In genomic region chr5:141870871-141871270, GRCh38 we compare ENCODE assay signal across 14 cellular contexts. TPM values are rescaled to one million over a fixed set of nuclear protein-coding genes. Genes with fewer than 3 reads are reported as not detected.
DNase-seq lines count a peak whose midpoint lies in the region; ATAC-seq and TF ChIP-seq lines count a peak whose summit lies in the region.
"Had no signal": no experiment of that assay in that cellular context is flagged by ENCODE, and none has a peak within 500 bp of the region (broad histone marks: within the 10 kb centered on the region; RNA-seq: fewer than 3 reads in every experiment).

No MANE protein-coding gene starts in this region.

- intact Hi-C loops in Calu3 (cut with micrococcal nuclease; ENCODE audit: unreplicated experiment), result no loop called here

- CTCF ChIA-PET in Calu3 (lab: Charles Lee), result interaction anchor here (0.6 to 1.8 kb wide), 3 partner anchors 8 to 29 kb away, joined by 4 to 7 read pairs (median 7); partner anchors contain the start of gene PCDH1

- H3K4me3 ChIP-seq in RWPE2 (ENCODE audit: severe bottlenecking), result no peak overlapping the region
- H3K4me3 ChIP-seq: esophagus muscularis mucosa, lung had no signal

- peak overlapping the region; percentile 43 for H3K27ac ChIP-seq in RWPE2 (ENCODE audit: poor library complexity, severe bottlenecking)

- H3K4me1 Mint-ChIP-seq in Calu3 (ENCODE audit: low read depth, unreplicated experiment), result peaks cover 74% of the 10 kb centered on the region
- H3K4me1 Mint-ChIP-seq: activated CD4-positive, alpha-beta T cell treated with anti-CD3 and anti-CD28 coated beads, Interleukin-2, amount 10 ng/mL, durations not matched to agents 7 days and 5 days had no signal

- no peaks in the 10 kb centered on the region for H3K9me3 ChIP-seq in RWPE2 (ENCODE audit: severe bottlenecking)
- H3K9me3 ChIP-seq: esophagus muscularis mucosa had no signal

- H3K36me3 Mint-ChIP-seq in Calu3 (ENCODE audit: insufficient read depth, unreplicated experiment), result peaks cover 60% of the 10 kb centered on the region

- peaks cover 16% of the 10 kb centered on the region for H3K36me3 ChIP-seq in RWPE2 (ENCODE audit: low read depth)

- H3K27me3 ChIP-seq in RWPE2 (ENCODE audit: insufficient read depth, poor library complexity, severe bottlenecking), result no peaks in the 10 kb centered on the region

- H3K27ac Mint-ChIP-seq in Calu3 (ENCODE audit: unreplicated experiment), result peak overlapping the region; percentile 74
- H3K27ac Mint-ChIP-seq: activated CD4-positive, alpha-beta T cell treated with anti-CD3 and anti-CD28 coated beads, Interleukin-2, amount 10 ng/mL, durations not matched to agents 7 days and 5 days; T-helper 1 cell treated with Interleukin-12 subunit alpha and Interleukin-12 subunit beta and Interleukin-4 antibody, amounts not matched to agents 30 μg/mL and 1 μg/mL, for 36 hours had no signal

- H3K9me3 Mint-ChIP-seq in Calu3 (ENCODE audit: low read depth, unreplicated experiment), result no peaks in the 10 kb centered on the region
- H3K9me3 Mint-ChIP-seq: activated CD4-positive, alpha-beta T cell treated with anti-CD3 and anti-CD28 coated beads, Interleukin-2, amount 10 ng/mL, durations not matched to agents 7 days and 5 days; brain; T-helper 1 cell treated with Interleukin-12 subunit alpha and Interleukin-12 subunit beta and Interleukin-4 antibody, amounts not matched to agents 30 μg/mL and 1 μg/mL, for 36 hours had no signal

- ATAC-seq in RWPE2 (ENCODE audit: low read depth) (peak; percentile 55), esophagus mucosa (peak; percentile 65), HG02642 (IDR thresholded peaks at IDR 0.05; ENCODE audit: poor library complexity, unreplicated experiment) (no peak), HG03565 (IDR thresholded peaks at IDR 0.05; ENCODE audit: unreplicated experiment) (no peak)

- H3K4me3 Mint-ChIP-seq in Calu3 (ENCODE audit: low read depth, unreplicated experiment), result peak overlapping the region; percentile 14
- H3K4me3 Mint-ChIP-seq: activated CD4-positive, alpha-beta T cell treated with anti-CD3 and anti-CD28 coated beads, Interleukin-2, amount 10 ng/mL, durations not matched to agents 7 days and 5 days; brain; T-helper 1 cell treated with Interleukin-12 subunit alpha and Interleukin-12 subunit beta and Interleukin-4 antibody, amounts not matched to agents 30 μg/mL and 1 μg/mL, for 36 hours had no signal

- no TSS peak for BruUV-seq in Calu3 (replicated peaks; lab: Mats Ljungman, UMichigan)

- no peaks in the 10 kb centered on the region for H3K27me3 Mint-ChIP-seq in Calu3 (ENCODE audit: unreplicated experiment)

- H3K4me1 ChIP-seq in RWPE2 (ENCODE audit: insufficient read depth, poor library complexity, severe bottlenecking), result peaks cover 25% of the 10 kb centered on the region

- peak; percentile 60 for DNase-seq in Calu3
- DNase-seq in RWPE2 (ENCODE audit: low spot score), result no peak
- DNase-seq in pulmonary artery endothelial cell (ENCODE audit: low read depth, low spot score), result peak; percentile 46
- DNase-seq in NCI-H774 (lab: John Stamatoyannopoulos, UW), result no peak
- DNase-seq in NK-92 (lab: John Stamatoyannopoulos, UW; ENCODE audit: unreplicated experiment), result no peak
- DNase-seq: activated CD4-positive, alpha-beta T cell treated with anti-CD3 and anti-CD28 coated beads, Interleukin-2, amount 10 ng/mL, durations not matched to agents 7 days and 5 days; COR-L47 had no signal

- TF ChIP-seq CTCF in Calu3 (IDR thresholded peaks at IDR 0.05; ENCODE audit: unreplicated experiment) (no peak), RWPE2 (IDR thresholded peaks at IDR 0.05; ENCODE audit: poor library complexity, severe bottlenecking) (no peak)

RNA-seq across cellular contexts. Expression of gene PCDH1, which starts 7.3 kb away (rescaled TPM):
- 146 and 167 TPM in 2 replicates for total RNA-seq in Calu3 (2022)
- total RNA-seq in esophagus mucosa, result 62.7 TPM
- total RNA-seq in pulmonary artery endothelial cell, result 135 and 143 TPM in 2 replicates
- total RNA-seq: activated CD4-positive, alpha-beta T cell treated with anti-CD3 and anti-CD28 coated beads, Interleukin-2, amount 10 ng/mL, durations not matched to agents 7 days and 5 days had no signal

RNA-seq across cellular contexts. Expression of gene DELE1, which starts 52.8 kb away (rescaled TPM):
- 78.0 and 78.5 TPM in 2 replicates for total RNA-seq in Calu3 (2022)
- total RNA-seq in esophagus mucosa, result 33.5 TPM
- 45.1 and 61.3 TPM in 2 replicates for total RNA-seq in pulmonary artery endothelial cell

Comparison
In these comparisons a context has a peak if more than half of its experiments do, and no peak if none do; other contexts are left out.
1. DNase-seq: peak in Calu3 (single experiment) and pulmonary artery endothelial cell (single experiment); none in RWPE2 (single experiment), NCI-H774 (single experiment) and NK-92 (single experiment).
2. ATAC-seq: peak in RWPE2 (single experiment) and esophagus mucosa (single experiment); none in HG02642 (single experiment) and HG03565 (single experiment).